ENCODE assay signal across 22 cellular contexts in the genomic region with DNA sequence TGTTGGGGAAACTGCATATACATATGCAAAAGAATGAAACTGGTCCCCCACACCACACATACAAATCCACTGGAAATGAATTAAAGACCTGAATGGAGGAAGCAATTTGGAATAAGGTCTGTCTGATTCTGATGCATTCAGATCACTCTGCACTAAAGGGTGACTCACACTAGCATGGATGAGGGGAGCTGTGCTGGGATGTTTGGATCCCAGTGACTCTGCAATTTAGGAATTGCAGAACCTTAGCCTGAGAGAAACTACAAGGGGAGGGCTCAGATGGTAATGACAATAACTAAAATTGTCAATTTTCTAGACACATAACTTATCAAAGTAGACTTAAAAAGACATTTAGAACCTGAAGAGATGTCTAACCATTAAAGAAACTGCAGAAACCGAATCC.
DNase-seq lines count a peak whose midpoint lies in the region; ATAC-seq and TF ChIP-seq lines count a peak whose summit lies in the region.
"Had no signal": no experiment of that assay in that cellular context is flagged by ENCODE, and none has a peak within 500 bp of the region (broad histone marks: within the 10 kb centered on the region; RNA-seq: fewer than 3 reads in every experiment).

No MANE protein-coding gene starts in this region.

- intact Hi-C loops in mucosa of descending colon (cut with DNase I, micrococcal nuclease) = no loop called here

- H3K4me3 ChIP-seq in epithelial cell of proximal tubule (ENCODE audit: low read depth, low read length) = no peak overlapping the region
- H3K4me3 ChIP-seq in mucosa of descending colon = no peak overlapping the region
- H3K4me3 ChIP-seq: BLaER1, GM12878 had no signal

- H3K36me3 ChIP-seq in mucosa of descending colon (ENCODE audit: low read depth) = no peaks in the 10 kb centered on the region
- H3K36me3 ChIP-seq: BLaER1 had no signal

- in situ Hi-C loops in Caki2 (cut with HindIII; ENCODE audit: low pct_unique_long_range_greater_than_20kb, low sequenced_read_pairs) = no loop called here

- ATAC-seq in mucosa of descending colon = no peak
- no peak for ATAC-seq in GM18858 (IDR thresholded peaks at IDR 0.05; ENCODE audit: unreplicated experiment)
- ATAC-seq in HG02623 (IDR thresholded peaks at IDR 0.05; ENCODE audit: unreplicated experiment) = no peak
- ATAC-seq: GM12878 had no signal

- TF ChIP-seq CTCF in epithelial cell of proximal tubule (conservative IDR thresholded peaks at IDR 0.05; ENCODE audit: low read depth, low read length) (no peak), mucosa of descending colon (IDR thresholded peaks at IDR 0.05) (no peak)

- DNase-seq in Caki2 (ENCODE audit: low read depth) (peak; percentile 31), HT1080 (ENCODE audit: low read depth) (peak; percentile 10), epithelial cell of proximal tubule (ENCODE audit: low read depth) (peak; percentile 19), putamen (ENCODE audit: low spot score) (peak; percentile 71), mucosa of descending colon (no peak), NCI-H1105 treated with DMSO at 0.1 percent for 48 hours (lab: John Stamatoyannopoulos, UW) (no peak)
- DNase-seq: CD4-positive, alpha-beta T cell; EL; GDM1; H7; KG1; MM.1S; NCI-H1417; NCI-H1694; NCI-H2081; NCI-H2227 treated with DMSO at 0.1 percent for 48 hours; NCI-H526 treated with DMSO at 0.1 percent for 48 hours; SHP77 had no signal

- H3K9me3 ChIP-seq in mucosa of descending colon = no peaks in the 10 kb centered on the region
- H3K9me3 ChIP-seq: BLaER1 had no signal

- H3K4me1 ChIP-seq in mucosa of descending colon (ENCODE audit: low read depth) = no peaks in the 10 kb centered on the region
- H3K4me1 ChIP-seq: BLaER1 had no signal

Comparison
In these comparisons a context has a peak if more than half of its experiments do, and no peak if none do; other contexts are left out.
1. DNase-seq: peak in Caki2 (single experiment), HT1080 (single experiment), epithelial cell of proximal tubule (single experiment) and putamen (single experiment); none in mucosa of descending colon (0 of 3) and NCI-H1105 treated with DMSO at 0.1 percent for 48 hours (single experiment).